In the genomic region with DNA sequence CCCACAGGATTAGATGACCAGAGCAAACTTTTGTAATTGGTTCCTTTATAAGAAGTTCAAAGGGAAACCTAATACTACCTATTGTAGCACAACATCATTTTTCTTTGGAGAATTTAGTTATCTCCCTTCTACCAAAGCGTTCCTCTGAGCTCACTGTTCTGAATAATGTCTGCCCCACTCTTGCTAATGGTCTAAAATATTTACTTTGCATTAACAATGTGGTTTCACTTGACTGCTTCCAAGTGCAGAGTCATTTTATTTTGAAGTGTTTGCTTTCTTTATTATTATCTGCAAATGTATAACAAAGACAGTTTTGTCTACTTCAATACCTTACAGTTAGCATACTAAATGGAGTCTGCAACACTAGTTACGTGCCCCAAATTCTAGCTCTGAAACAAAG, we compare ENCODE assay signal across 19 cellular contexts. TPM values are rescaled to one million over a fixed set of nuclear protein-coding genes. Genes with fewer than 3 reads are reported as not detected.
DNase-seq lines count a peak whose midpoint lies in the region; ATAC-seq, FAIRE-seq and TF ChIP-seq lines count a peak whose summit lies in the region.
"Had no signal": no experiment of that assay in that cellular context is flagged by ENCODE, and none has a peak within 500 bp of the region (broad histone marks: within the 10 kb centered on the region; RNA-seq: fewer than 3 reads in every experiment).

No MANE protein-coding gene starts in this region.

- H3K27ac ChIP-seq in GM23338 (ENCODE audit: low read depth) = no peak overlapping the region

- H3K36me3 Mint-ChIP-seq in GM23338 (ENCODE audit: low read depth) = no peaks in the 10 kb centered on the region
- H3K36me3 Mint-ChIP-seq in mesothelial cell of epicardium = no peaks in the 10 kb centered on the region
- no peaks in the 10 kb centered on the region for H3K36me3 Mint-ChIP-seq in osteocyte (ENCODE audit: unreplicated experiment)
- H3K36me3 Mint-ChIP-seq in activated CD4-positive, alpha-beta memory T cell treated with anti-CD3 and anti-CD28 coated beads, Interleukin-2, amount 10 ng/mL, durations not matched to agents 7 days and 5 days (ENCODE audit: low read depth) = no peaks in the 10 kb centered on the region
- H3K36me3 Mint-ChIP-seq: stimulated activated naive B cell treated with anti-CD40 and anti-IgM and Interleukin-4, amounts not matched to agents 10 μg/mL and 1 μg/mL and 100 μg/mL, for 72 hours had no signal

- FAIRE-seq in RCC 7860 (lab: Jason Lieb, UNC) = peak; percentile 72
- FAIRE-seq: urothelium cell line had no signal

- POLR2A ChIA-PET in activated CD4-positive, alpha-beta memory T cell treated with anti-CD3 and anti-CD28 coated beads, Interleukin-2, amount 10 ng/mL, durations not matched to agents 7 days and 5 days (lab: Charles Lee) = no interaction called here

- no peaks in the 10 kb centered on the region for H3K36me3 ChIP-seq in GM23338 (ENCODE audit: insufficient read depth)

- CTCF ChIA-PET in activated CD4-positive, alpha-beta memory T cell treated with anti-CD3 and anti-CD28 coated beads, Interleukin-2, amount 10 ng/mL, durations not matched to agents 7 days and 5 days (lab: Charles Lee) = interaction anchor here (0.7 to 0.8 kb wide), 2 partner anchors 85 to 242 kb away, joined by 3 read pairs; no protein-coding TSS in a partner anchor

- no peak overlapping the region for H3K4me3 ChIP-seq in GM23338

- H3K4me1 Mint-ChIP-seq in GM23338 (peaks cover 42% of the 10 kb centered on the region), mesothelial cell of epicardium (peaks cover 59% of the 10 kb centered on the region), osteocyte (ENCODE audit: unreplicated experiment) (peaks cover 16% of the 10 kb centered on the region)
- no peaks in the 10 kb centered on the region for H3K4me1 Mint-ChIP-seq in activated CD4-positive, alpha-beta memory T cell treated with anti-CD3 and anti-CD28 coated beads, Interleukin-2, amount 10 ng/mL, durations not matched to agents 7 days and 5 days
- H3K4me1 Mint-ChIP-seq: activated CD4-positive, alpha-beta T cell treated with anti-CD3 and anti-CD28 coated beads, Interleukin-2, amount 10 ng/mL, durations not matched to agents 24 days and 14 days had no signal

- H3K9me2 ChIP-seq in GM23338 (ENCODE audit: insufficient read depth) = no peaks in the 10 kb centered on the region

- no peaks in the 10 kb centered on the region for H3F3A ChIP-seq in GM23338 (replicated peaks; ENCODE audit: low read depth)

- H2AFZ ChIP-seq in GM23338 = no peak overlapping the region

- H3K4me2 ChIP-seq in GM23338 = peak overlapping the region; percentile 59

- H4K20me1 ChIP-seq in GM23338 (replicated peaks; ENCODE audit: insufficient read depth) = no peaks in the 10 kb centered on the region

- DNase-seq in GM23338 (ENCODE audit: low spot score) = no peak
- peak; percentile 29 to 78 for DNase-seq in NCI-H2081 (lab: John Stamatoyannopoulos, UW)
- peak; percentile 25 for DNase-seq in RCC 7860 (ENCODE audit: low spot score)
- no peak for DNase-seq in mesothelial cell of epicardium (ENCODE audit: low spot score in 2 of 2, unreplicated experiment in 2 of 2)
- DNase-seq in osteocyte (ENCODE audit: extremely low spot score, unreplicated experiment) = no peak
- no peak for DNase-seq in erythroblast (lab: John Stamatoyannopoulos, UW)
- no peak for DNase-seq in activated CD4-positive, alpha-beta memory T cell treated with anti-CD3 and anti-CD28 coated beads, Interleukin-2, amount 10 ng/mL, durations not matched to agents 7 days and 5 days
- DNase-seq: activated CD4-positive, alpha-beta T cell treated with anti-CD3 and anti-CD28 coated beads, Interleukin-2, amount 10 ng/mL, durations not matched to agents 24 days and 14 days; activated T-cell treated with anti-CD3 and anti-CD28 coated beads, Interleukin-2, amount 50 U/mL, for 4 hours; GDM1; KBM-7; SIG-M5; stimulated activated naive B cell treated with anti-CD40 and anti-IgM and Interleukin-4, amounts not matched to agents 10 μg/mL and 1 μg/mL and 100 μg/mL, for 72 hours; T1000 had no signal

- ATAC-seq in GM23338 (no peak), HG02678 (IDR thresholded peaks at IDR 0.05; ENCODE audit: unreplicated experiment) (no peak)
- ATAC-seq: activated T-cell treated with anti-CD3 and anti-CD28 coated beads, Interleukin-2, amount 50 U/mL, for 4 hours; stimulated activated naive B cell treated with anti-CD40 and anti-IgM and Interleukin-4, amounts not matched to agents 10 μg/mL and 1 μg/mL and 100 μg/mL, for 72 hours had no signal

- H3K9me3 Mint-ChIP-seq in GM23338 (no peaks in the 10 kb centered on the region), mesothelial cell of epicardium (no peaks in the 10 kb centered on the region), osteocyte (ENCODE audit: unreplicated experiment) (no peaks in the 10 kb centered on the region)
- no peaks in the 10 kb centered on the region for H3K9me3 Mint-ChIP-seq in activated CD4-positive, alpha-beta memory T cell treated with anti-CD3 and anti-CD28 coated beads, Interleukin-2, amount 10 ng/mL, durations not matched to agents 7 days and 5 days
- H3K9me3 Mint-ChIP-seq: activated CD4-positive, alpha-beta T cell treated with anti-CD3 and anti-CD28 coated beads, Interleukin-2, amount 10 ng/mL, durations not matched to agents 24 days and 14 days; activated T-cell treated with anti-CD3 and anti-CD28 coated beads, Interleukin-2, amount 50 U/mL, for 4 hours; stimulated activated naive B cell treated with anti-CD40 and anti-IgM and Interleukin-4, amounts not matched to agents 10 μg/mL and 1 μg/mL and 100 μg/mL, for 72 hours had no signal

- no peak for TF ChIP-seq CTCF in GM23338 (conservative IDR thresholded peaks at IDR 0.05; ENCODE audit: low read depth in 2 of 2)
- no peak for TF ChIP-seq CTCF in mesothelial cell of epicardium (IDR thresholded peaks at IDR 0.05; ENCODE audit: unreplicated experiment)
- no peak for TF ChIP-seq CTCF in osteocyte (IDR thresholded peaks at IDR 0.05)

- H3K27me3 Mint-ChIP-seq in GM23338 (ENCODE audit: insufficient read depth, low read depth, poor library complexity) (peaks cover 5% of the 10 kb centered on the region), mesothelial cell of epicardium (ENCODE audit: low read depth) (no peaks in the 10 kb centered on the region), osteocyte (ENCODE audit: unreplicated experiment) (peaks cover 9% of the 10 kb centered on the region)
- peaks cover 28% of the 10 kb centered on the region for H3K27me3 Mint-ChIP-seq in activated CD4-positive, alpha-beta memory T cell treated with anti-CD3 and anti-CD28 coated beads, Interleukin-2, amount 10 ng/mL, durations not matched to agents 7 days and 5 days
- H3K27me3 Mint-ChIP-seq: stimulated activated naive B cell treated with anti-CD40 and anti-IgM and Interleukin-4, amounts not matched to agents 10 μg/mL and 1 μg/mL and 100 μg/mL, for 72 hours had no signal

- H3K79me2 ChIP-seq in GM23338 (replicated peaks; ENCODE audit: insufficient read depth) = no peaks in the 10 kb centered on the region

- TF ChIP-seq POLR2A in erythroblast (IDR thresholded peaks at IDR 0.05; ENCODE audit: low read length) = no peak

- H3K4me1 ChIP-seq in GM23338 (ENCODE audit: insufficient read depth) = peaks cover 44% of the 10 kb centered on the region

- no peak overlapping the region for H3K27ac Mint-ChIP-seq in GM23338
- peak overlapping the region; percentile 88 for H3K27ac Mint-ChIP-seq in mesothelial cell of epicardium
- H3K27ac Mint-ChIP-seq in osteocyte (ENCODE audit: unreplicated experiment) = no peak overlapping the region
- H3K27ac Mint-ChIP-seq in activated CD4-positive, alpha-beta memory T cell treated with anti-CD3 and anti-CD28 coated beads, Interleukin-2, amount 10 ng/mL, durations not matched to agents 7 days and 5 days = no peak overlapping the region
- H3K27ac Mint-ChIP-seq: activated CD4-positive, alpha-beta T cell treated with anti-CD3 and anti-CD28 coated beads, Interleukin-2, amount 10 ng/mL, durations not matched to agents 24 days and 14 days; stimulated activated naive B cell treated with anti-CD40 and anti-IgM and Interleukin-4, amounts not matched to agents 10 μg/mL and 1 μg/mL and 100 μg/mL, for 72 hours had no signal

- no peaks in the 10 kb centered on the region for H3K27me3 ChIP-seq in GM23338 (ENCODE audit: insufficient read depth)

- H3K4me3 Mint-ChIP-seq in GM23338 (no peak overlapping the region), mesothelial cell of epicardium (no peak overlapping the region), osteocyte (ENCODE audit: unreplicated experiment) (no peak overlapping the region)
- H3K4me3 Mint-ChIP-seq in activated CD4-positive, alpha-beta memory T cell treated with anti-CD3 and anti-CD28 coated beads, Interleukin-2, amount 10 ng/mL, durations not matched to agents 7 days and 5 days = no peak overlapping the region
- H3K4me3 Mint-ChIP-seq: activated CD4-positive, alpha-beta T cell treated with anti-CD3 and anti-CD28 coated beads, Interleukin-2, amount 10 ng/mL, durations not matched to agents 24 days and 14 days; activated T-cell treated with anti-CD3 and anti-CD28 coated beads, Interleukin-2, amount 50 U/mL, for 4 hours; stimulated activated naive B cell treated with anti-CD40 and anti-IgM and Interleukin-4, amounts not matched to agents 10 μg/mL and 1 μg/mL and 100 μg/mL, for 72 hours had no signal

RNA-seq across cellular contexts. Expression of gene TRAPPC3L, which starts 15.0 kb away (rescaled TPM):
- not detected in 2 replicates for total RNA-seq in GM23338 (2014; rRNA removed; shearing (Covaris generic))
- not detected in 2 replicates for polyA plus RNA-seq in GM23338 (2016; fragmentation: Nextera tagmentation; extraction: Ambion mirVana)
- total RNA-seq in mesothelial cell of epicardium (1.7 to 2.3 TPM (median 2.1 TPM) in 3 replicates), osteocyte (not detected in 2 replicates)
- total RNA-seq in activated CD4-positive, alpha-beta memory T cell treated with anti-CD3 and anti-CD28 coated beads, Interleukin-2, amount 10 ng/mL, durations not matched to agents 7 days and 5 days = not detected
- total RNA-seq: activated CD4-positive, alpha-beta T cell treated with anti-CD3 and anti-CD28 coated beads, Interleukin-2, amount 10 ng/mL, durations not matched to agents 24 days and 14 days; activated T-cell treated with anti-CD3 and anti-CD28 coated beads, Interleukin-2, amount 50 U/mL, for 4 hours; NCI-H460 had no signal

RNA-seq across cellular contexts. Expression of gene CALHM5, which starts 19.0 kb away (rescaled TPM):
- 0.10 and 0.16 TPM in 2 replicates for total RNA-seq in GM23338 (2014; rRNA removed; shearing (Covaris generic))
- polyA plus RNA-seq in GM23338 (2016; fragmentation: Nextera tagmentation; extraction: Ambion mirVana) = 0.02 and 0.03 TPM in 2 replicates
- 1.4 to 1.7 TPM (median 1.6 TPM) in 3 replicates for total RNA-seq in mesothelial cell of epicardium
- total RNA-seq in osteocyte = 4.9 and 5.6 TPM in 2 replicates
- not detected for total RNA-seq in activated CD4-positive, alpha-beta memory T cell treated with anti-CD3 and anti-CD28 coated beads, Interleukin-2, amount 10 ng/mL, durations not matched to agents 7 days and 5 days
- total RNA-seq: activated CD4-positive, alpha-beta T cell treated with anti-CD3 and anti-CD28 coated beads, Interleukin-2, amount 10 ng/mL, durations not matched to agents 24 days and 14 days; activated T-cell treated with anti-CD3 and anti-CD28 coated beads, Interleukin-2, amount 50 U/mL, for 4 hours had no signal

RNA-seq across cellular contexts. Expression of gene CALHM4, which starts 23.1 kb away (rescaled TPM):
- total RNA-seq in GM23338 (2014; rRNA removed; shearing (Covaris generic)) = not detected in 2 replicates
- polyA plus RNA-seq in GM23338 (2016; fragmentation: Nextera tagmentation; extraction: Ambion mirVana) = not detected in 2 replicates
- not detected in 3 replicates for total RNA-seq in mesothelial cell of epicardium
- total RNA-seq in osteocyte = not detected in 2 replicates
- total RNA-seq in activated CD4-positive, alpha-beta memory T cell treated with anti-CD3 and anti-CD28 coated beads, Interleukin-2, amount 10 ng/mL, durations not matched to agents 7 days and 5 days = not detected
- total RNA-seq: activated CD4-positive, alpha-beta T cell treated with anti-CD3 and anti-CD28 coated beads, Interleukin-2, amount 10 ng/mL, durations not matched to agents 24 days and 14 days; activated T-cell treated with anti-CD3 and anti-CD28 coated beads, Interleukin-2, amount 50 U/mL, for 4 hours; NCI-H460 had no signal
- polyA plus RNA-seq: adipose tissue, BJ had no signal

RNA-seq across cellular contexts. Expression of gene RWDD1, which starts 40.9 kb away (rescaled TPM):
- 20.2 and 24.0 TPM in 2 replicates for total RNA-seq in GM23338 (2014; rRNA removed; shearing (Covaris generic))
- polyA plus RNA-seq in GM23338 (2016; fragmentation: Nextera tagmentation; extraction: Ambion mirVana) = 171 TPM in 2 replicates
- total RNA-seq in mesothelial cell of epicardium (34.4 to 37.6 TPM (median 37.0 TPM) in 3 replicates), osteocyte (37.2 and 43.6 TPM in 2 replicates)
- 10 to 100 TPM; 37.8 to 39.5 TPM for total RNA-seq in activated CD4-positive, alpha-beta memory T cell treated with anti-CD3 and anti-CD28 coated beads, Interleukin-2, amount 10 ng/mL, durations not matched to agents 7 days and 5 days

Comparison
In these comparisons a context has a peak if more than half of its experiments do, and no peak if none do; other contexts are left out.
1. DNase-seq: peak in NCI-H2081 (2 of 2) and RCC 7860 (single experiment); none in GM23338 (single experiment), mesothelial cell of epicardium (0 of 2), osteocyte (single experiment), erythroblast (0 of 2) and activated CD4-positive, alpha-beta memory T cell treated with anti-CD3 and anti-CD28 coated beads, Interleukin-2, amount 10 ng/mL, durations not matched to agents 7 days and 5 days (single experiment).